In the genomic region with DNA sequence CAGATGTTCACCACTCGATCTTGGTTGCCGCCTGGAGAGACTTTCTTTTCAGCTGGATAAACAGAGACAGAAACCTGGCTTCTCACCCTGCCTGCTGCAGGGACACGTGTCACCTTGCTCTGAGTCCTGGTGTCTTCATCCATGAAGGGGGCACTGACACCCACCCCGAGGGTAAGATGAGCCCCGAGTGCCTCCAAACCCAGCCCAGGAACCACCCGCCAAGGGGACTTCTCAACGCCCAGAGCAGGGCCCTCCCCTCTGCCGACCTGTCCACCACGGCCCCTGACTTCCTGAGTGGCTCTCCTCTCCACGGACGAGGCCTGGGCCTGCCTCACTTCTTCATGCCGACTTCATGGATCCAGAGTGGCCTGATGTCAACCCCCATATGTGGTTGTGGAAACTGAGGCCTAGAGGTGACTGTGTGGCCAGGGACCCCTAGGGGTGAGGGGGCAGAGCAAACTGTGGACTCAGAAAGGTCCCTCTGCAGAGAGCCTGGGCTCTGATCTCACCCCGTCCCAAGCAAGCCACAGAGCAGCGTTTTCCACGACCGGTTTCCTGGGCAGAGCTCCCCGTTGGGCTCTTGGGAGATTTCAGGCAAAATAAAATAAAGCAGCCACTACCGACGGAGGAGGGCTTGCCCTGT, we compare ENCODE assay signal across 22 cellular contexts. TPM values are rescaled to one million over a fixed set of nuclear protein-coding genes. Genes with fewer than 3 reads are reported as not detected.
"Had no signal": no experiment of that assay in that cellular context is flagged by ENCODE, and none has a peak within 500 bp of the region (broad histone marks: within the 10 kb centered on the region; RNA-seq: fewer than 3 reads in every experiment).

No MANE protein-coding gene starts in this region.

- H3K4me3 Mint-ChIP-seq: activated CD4-positive, alpha-beta T cell treated with anti-CD3 and anti-CD28 coated beads, Interleukin-2, amount 10 ng/mL, durations not matched to agents 7 days and 5 days; activated naive CD4-positive, alpha-beta T cell treated with anti-CD3 and anti-CD28 coated beads, Interleukin-2, amount 50 U/mL, for 24 hours; mesothelial cell of epicardium; naive thymus-derived CD8-positive, alpha-beta T cell had no signal

- H3K36me3 Mint-ChIP-seq: activated naive CD4-positive, alpha-beta T cell treated with anti-CD3 and anti-CD28 coated beads, Interleukin-2, amount 50 U/mL, for 24 hours; brain; mesothelial cell of epicardium had no signal

- H3K27me3 ChIP-seq: testis had no signal

- H3K27ac ChIP-seq: foreskin keratinocyte, spleen, testis, upper lobe of right lung, VCaP had no signal

- H3K4me1 ChIP-seq: foreskin keratinocyte, testis, upper lobe of right lung had no signal

- DNase-seq: activated CD4-positive, alpha-beta T cell treated with anti-CD3 and anti-CD28 coated beads, Interleukin-2, amount 10 ng/mL, durations not matched to agents 7 days and 5 days; activated CD4-positive, CD25-positive, alpha-beta regulatory T cell treated with anti-CD3 and anti-CD28 coated beads, Interleukin-2, amount 50 U/mL, for 72 hours; activated gamma-delta T cell treated with Interleukin-2 at 50 U/mL for 16 hours; activated T-cell treated with anti-CD3 and anti-CD28 coated beads, Interleukin-2, amount 50 U/mL, for 1 hour; dermis blood vessel endothelial cell; effector CD8-positive, alpha-beta T cell; foreskin keratinocyte; kidney; naive thymus-derived CD8-positive, alpha-beta T cell; retina; spleen; stimulated activated CD4-positive, alpha-beta T cell treated with anti-CD3 and anti-CD28 coated beads, Interleukin-4, amount 100 ng/mL, for 1 hour; stimulated activated naive CD4-positive, alpha-beta T cell; T-helper 2 cell; testis; upper lobe of right lung had no signal

- ATAC-seq: foreskin keratinocyte; naive thymus-derived CD8-positive, alpha-beta T cell; upper lobe of right lung had no signal

- H3K36me3 ChIP-seq: spleen, upper lobe of right lung had no signal

- H3K4me3 ChIP-seq: lung, spleen, testis, upper lobe of right lung had no signal

- H3K9me3 ChIP-seq: spleen, testis, upper lobe of right lung had no signal

- H3K27ac Mint-ChIP-seq: activated CD4-positive, alpha-beta T cell treated with anti-CD3 and anti-CD28 coated beads, Interleukin-2, amount 10 ng/mL, durations not matched to agents 7 days and 5 days; activated naive CD4-positive, alpha-beta T cell treated with anti-CD3 and anti-CD28 coated beads, Interleukin-2, amount 50 U/mL, for 24 hours; mesothelial cell of epicardium; naive thymus-derived CD8-positive, alpha-beta T cell; progenitor cell of endocrine pancreas had no signal

- H3K9me3 Mint-ChIP-seq: activated CD4-positive, alpha-beta T cell treated with anti-CD3 and anti-CD28 coated beads, Interleukin-2, amount 10 ng/mL, durations not matched to agents 7 days and 5 days; activated naive CD4-positive, alpha-beta T cell treated with anti-CD3 and anti-CD28 coated beads, Interleukin-2, amount 50 U/mL, for 24 hours; mesothelial cell of epicardium had no signal

RNA-seq across cellular contexts. Expression of a gene that starts 5.1 kb away (rescaled TPM):
- total RNA-seq: activated CD4-positive, alpha-beta T cell treated with anti-CD3 and anti-CD28 coated beads, Interleukin-2, amount 10 ng/mL, durations not matched to agents 7 days and 5 days; naive thymus-derived CD8-positive, alpha-beta T cell had no signal
- polyA plus RNA-seq: naive thymus-derived CD8-positive, alpha-beta T cell had no signal
